ENCODE assay signal across 8 cellular contexts in genomic region chr2:64987963-64988419, GRCh38. TPM values are rescaled to one million over a fixed set of nuclear protein-coding genes. Genes with fewer than 3 reads are reported as not detected.
DNase-seq lines count a peak whose midpoint lies in the region; ATAC-seq and TF ChIP-seq lines count a peak whose summit lies in the region.

No MANE protein-coding gene starts in this region.

- DNase-seq in activated CD8-positive, alpha-beta memory T cell treated with anti-CD3 and anti-CD28 coated beads, Interleukin-2, amount 50 U/mL, for 48 hours: peak; percentile 78
- DNase-seq in activated CD8-positive, alpha-beta memory T cell treated with anti-CD3 and anti-CD28 coated beads, Interleukin-2, amount 50 U/mL, for 4 hours: no peak
- DNase-seq in SJSA1 (ENCODE audit: low read depth in 1 of 2, low spot score in 2 of 2) (no peak), ovary (no peak), foreskin melanocyte (no peak), glomerular visceral epithelial cell (ENCODE audit: extremely low spot score) (no peak)

- H3K27ac ChIP-seq in SJSA1 (peak overlapping the region; percentile 89), esophagus (ENCODE audit: low read depth in 2 of 2, low read length in 1 of 2) (peak overlapping the region; percentile 92), ovary (peak overlapping the region; percentile 92 to 94)

- H3K36me3 ChIP-seq in SJSA1 (0 out of 2 replicates have a peak, but pooled peaks cover 3% of the 10 kb centered on the region), esophagus (ENCODE audit: control insufficient read depth in 2 of 2, insufficient read depth in 2 of 2, low read length in 1 of 2) (no peaks in the 10 kb centered on the region), ovary (no peaks in the 10 kb centered on the region)

- H3K4me3 ChIP-seq in SJSA1 (peak overlapping the region; percentile 53), esophagus (ENCODE audit: low read depth in 1 of 2, low read length in 2 of 2) (peak overlapping the region; percentile 79 to 81), ovary (peak overlapping the region; percentile 87)

- intact Hi-C loops in ovary (cut with DNase I): loop anchor here in 1 of 4 donors (5.0 kb wide), 1 partner anchor 49 kb away; no protein-coding TSS in a partner anchor

- TF ChIP-seq POLR2A in ovary (IDR thresholded peaks at IDR 0.05): no peak

- no peaks in the 10 kb centered on the region for H3K27me3 ChIP-seq in SJSA1 (replicated peaks)
- no peaks in the 10 kb centered on the region for H3K27me3 ChIP-seq in esophagus (ENCODE audit: control insufficient read depth in 1 of 2, insufficient read depth in 2 of 2, low read length in 2 of 2)
- no peaks in the 10 kb centered on the region for H3K27me3 ChIP-seq in ovary

- H3K4me1 ChIP-seq in SJSA1 (replicated peaks): peaks cover 25% of the 10 kb centered on the region
- peaks cover 4 to 12% of the 10 kb centered on the region in 2 donors for H3K4me1 ChIP-seq in esophagus (ENCODE audit: control insufficient read depth in 2 of 2, insufficient read depth in 2 of 2, low read length in 1 of 2)
- peaks cover 4% of the 10 kb centered on the region for H3K4me1 ChIP-seq in ovary (ENCODE audit: insufficient read depth)

- ATAC-seq in HG03139 (IDR thresholded peaks at IDR 0.05; ENCODE audit: unreplicated experiment): no peak

- H3K9me3 ChIP-seq in SJSA1 (replicated peaks): peaks cover 3% of the 10 kb centered on the region; the same call in 1 of the 2 replicates
- H3K9me3 ChIP-seq in esophagus (ENCODE audit: control insufficient read depth in 2 of 2, insufficient read depth in 1 of 2, low read depth in 1 of 2, low read length in 1 of 2): no peaks in the 10 kb centered on the region
- H3K9me3 ChIP-seq in ovary: no peaks in the 10 kb centered on the region

- TF ChIP-seq EP300 in ovary (IDR thresholded peaks at IDR 0.05): no peak

- WGBS in esophagus, 2 donors: 1 to 3% methylated on average over 12 of the region's 12 CpGs
- 1 to 3% (median 2%) methylated on average over 12 of the region's 12 CpGs for WGBS in ovary, 3 donors

- TF ChIP-seq CTCF in ovary (IDR thresholded peaks at IDR 0.05): no peak

RNA-seq across cellular contexts. Expression of gene SLC1A4, which starts 1.2 kb away (rescaled TPM):
- 16.7 and 27.5 TPM in 2 replicates for total RNA-seq in SJSA1 (2014; rRNA removed; shearing (Covaris generic))
- polyA plus RNA-seq in esophagus: 1 to 10 TPM; 6.6 to 9.3 TPM
- 10 to 100 TPM in 6 of 7 donors, 1 to 10 TPM in 1; 5.3 to 51.1 (median 20.8) TPM for total RNA-seq in ovary
- 10 to 100 TPM; 21.3 to 25.5 TPM for polyA plus RNA-seq in ovary
